7 cellular contexts compared by ENCODE assay signal in the genomic region with DNA sequence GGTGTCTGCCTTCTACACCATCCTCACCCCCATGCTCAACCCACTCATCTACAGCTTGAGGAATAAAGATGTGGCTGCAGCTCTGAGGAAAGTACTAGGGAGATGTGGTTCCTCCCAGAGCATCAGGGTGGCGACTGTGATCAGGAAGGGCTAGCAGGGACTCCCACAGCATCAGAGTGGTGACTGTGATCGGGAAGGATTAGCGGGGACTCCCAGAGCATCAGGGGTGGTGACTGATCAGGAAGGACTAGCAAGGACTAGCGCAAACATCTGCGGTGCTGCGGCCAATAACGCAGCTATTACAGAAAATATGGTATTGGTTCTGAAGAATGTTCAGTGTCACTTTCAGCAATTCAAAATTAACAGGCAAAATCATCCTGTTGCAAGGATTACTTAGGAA. TPM values are rescaled to one million over a fixed set of nuclear protein-coding genes. Genes with fewer than 3 reads are reported as not detected.
"Had no signal": no experiment of that assay in that cellular context is flagged by ENCODE, and none has a peak within 500 bp of the region (broad histone marks: within the 10 kb centered on the region; RNA-seq: fewer than 3 reads in every experiment).

No MANE protein-coding gene starts in this region.

RNA-seq across cellular contexts. Expression of gene OR2T2, which starts 8.2 kb away (rescaled TPM):
- total RNA-seq: GM23248, GM23338, H1, H4, H7, H9, HFFc6 had no signal
- polyA plus RNA-seq: GM23248, GM23338, H1 had no signal

RNA-seq across cellular contexts. Expression of gene OR2T3, which starts 19.5 kb away (rescaled TPM):
- total RNA-seq: GM23248, GM23338, H1, H4, H7, H9, HFFc6 had no signal
- polyA plus RNA-seq: GM23248, GM23338, H1 had no signal

RNA-seq across cellular contexts. Expression of gene OR2T5, which starts 34.8 kb away (rescaled TPM):
- total RNA-seq: GM23248, GM23338, H1, H4, H7, H9, HFFc6 had no signal
- polyA plus RNA-seq: GM23248, GM23338, H1 had no signal

RNA-seq across cellular contexts. Expression of gene OR2T1, which starts 50.8 kb away (rescaled TPM):
- total RNA-seq: GM23248, GM23338, H1, H4, H7, H9, HFFc6 had no signal
- polyA plus RNA-seq: GM23248, GM23338, H1 had no signal

RNA-seq across cellular contexts. Expression of gene OR2G6, which starts 54.3 kb away (rescaled TPM):
- total RNA-seq: GM23248, GM23338, H1, H4, H7, H9, HFFc6 had no signal
- polyA plus RNA-seq: GM23248, GM23338, H1 had no signal
